Comparison of ENCODE assay signal across 8 cellular contexts in the genomic region with DNA sequence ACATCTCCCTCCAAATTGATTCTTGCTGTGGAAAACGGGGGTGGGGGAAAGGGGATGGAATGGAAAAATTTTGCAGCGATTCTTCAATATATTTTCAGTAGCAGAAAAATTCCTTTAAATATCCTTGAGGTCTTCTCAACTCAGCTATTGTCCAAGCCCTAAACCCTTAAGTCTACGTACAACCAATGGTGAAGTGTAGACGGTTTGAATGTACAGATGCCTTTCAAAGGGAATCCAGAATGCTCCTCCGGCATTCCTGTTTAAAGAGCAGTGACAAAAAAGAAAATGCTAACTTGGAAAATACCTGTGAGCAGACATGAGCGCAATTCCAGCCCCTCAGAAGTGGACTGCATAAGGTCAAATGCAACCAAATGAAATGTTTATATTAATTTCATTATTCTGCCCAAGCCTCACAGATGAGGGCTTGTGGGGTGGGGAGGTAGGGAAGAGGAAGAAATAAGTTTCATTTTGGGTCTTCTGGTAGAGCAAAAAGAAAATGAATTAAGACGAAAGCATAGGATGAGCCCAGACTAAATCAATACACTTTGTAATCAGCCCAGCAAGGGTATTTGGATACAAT.
A peak's percentile ranks its signal among the peaks of the same experiment; 100 is the strongest.
DNase-seq lines count a peak whose midpoint lies in the region; FAIRE-seq and TF ChIP-seq lines count a peak whose summit lies in the region.

No MANE protein-coding gene starts in this region.

- no peak overlapping the region for H2AFZ ChIP-seq in SU-DHL-6 (ENCODE audit: low read depth, low read length, severe bottlenecking)

- H3F3A ChIP-seq in SU-DHL-6 (ENCODE audit: insufficient read depth): peaks cover 15% of the 10 kb centered on the region

- DNase-seq in HAP-1 (ENCODE audit: low spot score in 2 of 2) (peak; percentile 11 to 62), globus pallidus (ENCODE audit: low spot score) (peak; percentile 16), skeletal muscle cell (ENCODE audit: low read depth) (no peak), germinal center (ENCODE audit: low spot score) (no peak), H54 (ENCODE audit: insufficient read length, low spot score) (no peak), NCI-H2107 treated with DMSO at 0.1 percent for 48 hours (lab: John Stamatoyannopoulos, UW; ENCODE audit: unreplicated experiment) (no peak), islet precursor cell (no peak)

- no peak overlapping the region for H3K9ac ChIP-seq in SU-DHL-6 (ENCODE audit: low read length)

- TF ChIP-seq POLR2A in H54 (IDR thresholded peaks at IDR 0.05; ENCODE audit: low read depth, low read length): no peak

- no peak overlapping the region for H3K27ac ChIP-seq in SU-DHL-6 (ENCODE audit: low read depth, low read length)

- H3K36me3 ChIP-seq in HAP-1 (replicated peaks) (no peaks in the 10 kb centered on the region), SU-DHL-6 (ENCODE audit: low read length) (no peaks in the 10 kb centered on the region)

- H3K27me3 ChIP-seq in HAP-1 (ENCODE audit: low read depth) (no peaks in the 10 kb centered on the region), SU-DHL-6 (ENCODE audit: low read length) (no peaks in the 10 kb centered on the region)

- in situ Hi-C loops in HAP-1 (cut with MboI; ENCODE audit: low sequenced_read_pairs): no loop called here

- no peak for FAIRE-seq in H54 (lab: Jason Lieb, UNC)

- H3K4me2 ChIP-seq in SU-DHL-6 (ENCODE audit: low read depth, low read length, poor library complexity, severe bottlenecking): peak overlapping the region; percentile 96

- no peaks in the 10 kb centered on the region for H4K20me1 ChIP-seq in SU-DHL-6 (ENCODE audit: low read depth, low read length)

- H3K79me2 ChIP-seq in SU-DHL-6 (ENCODE audit: insufficient read depth, low read length): no peaks in the 10 kb centered on the region

- TF ChIP-seq CTCF in SU-DHL-6 (IDR thresholded peaks at IDR 0.05; ENCODE audit: insufficient read depth, low read length, poor library complexity, severe bottlenecking): no peak

- peak overlapping the region; percentile 64 for H3K4me3 ChIP-seq in HAP-1
- H3K4me3 ChIP-seq in SU-DHL-6 (ENCODE audit: insufficient read depth, low read length, poor library complexity, severe bottlenecking): no peak overlapping the region
- peak overlapping the region; percentile 82 for H3K4me3 ChIP-seq in skeletal muscle cell (ENCODE audit: low read depth, low read length)

- H3K9me3 ChIP-seq in HAP-1 (no peaks in the 10 kb centered on the region), SU-DHL-6 (ENCODE audit: insufficient read depth, low read length) (no peaks in the 10 kb centered on the region)

- peaks cover 31% of the 10 kb centered on the region for H3K4me1 ChIP-seq in HAP-1

- no peaks in the 10 kb centered on the region for H3K9me2 ChIP-seq in SU-DHL-6 (replicated peaks; ENCODE audit: insufficient read depth, low read length)

Comparison
In these comparisons a context has a peak if more than half of its experiments do, and no peak if none do; other contexts are left out.
1. DNase-seq: peak in HAP-1 (2 of 2) and globus pallidus (single experiment); none in skeletal muscle cell (single experiment), germinal center (single experiment), H54 (single experiment), NCI-H2107 treated with DMSO at 0.1 percent for 48 hours (single experiment) and islet precursor cell (single experiment).